ENCODE assay signal across 11 cellular contexts in genomic region chr2:74566423-74567085, GRCh38. TPM values are rescaled to one million over a fixed set of nuclear protein-coding genes. Genes with fewer than 3 reads are reported as not detected.
A peak's percentile ranks its signal among the peaks of the same experiment; 100 is the strongest.
DNase-seq lines count a peak whose midpoint lies in the region; ATAC-seq, FAIRE-seq and TF ChIP-seq lines count a peak whose summit lies in the region.
"Had no signal": no experiment of that assay in that cellular context is flagged by ENCODE, and none has a peak within 500 bp of the region (broad histone marks: within the 10 kb centered on the region; RNA-seq: fewer than 3 reads in every experiment).

No MANE protein-coding gene starts in this region.

- in situ Hi-C loops in transverse colon (cut with MboI; ENCODE audit: low pct_ligation_motif_present in 1 of 4, low pct_unique_long_range_greater_than_20kb in 1 of 4, low sequenced_read_pairs in 3 of 4) = no loop called here

- H3K36me3 ChIP-seq in astrocyte (ENCODE audit: insufficient read depth, low read length) (no peaks in the 10 kb centered on the region), osteoblast (ENCODE audit: insufficient read depth, low read length) (no peaks in the 10 kb centered on the region), transverse colon (no peaks in the 10 kb centered on the region)
- H3K36me3 ChIP-seq: adrenal gland had no signal

- H3K9me3 Mint-ChIP-seq in astrocyte (ENCODE audit: unreplicated experiment) = no peaks in the 10 kb centered on the region

- H3K9ac ChIP-seq in astrocyte (ENCODE audit: low read length) = peak overlapping the region; percentile 13

- no peaks in the 10 kb centered on the region for H3K36me3 Mint-ChIP-seq in astrocyte (ENCODE audit: low read depth, unreplicated experiment)

- H3K27me3 Mint-ChIP-seq in astrocyte (ENCODE audit: low read depth, unreplicated experiment) = peaks cover 4% of the 10 kb centered on the region

- H3K27me3 ChIP-seq in astrocyte (ENCODE audit: insufficient read depth, low read length) = no peaks in the 10 kb centered on the region
- H3K27me3 ChIP-seq in osteoblast (ENCODE audit: insufficient read depth, low read length) = no peaks in the 10 kb centered on the region
- H3K27me3 ChIP-seq in transverse colon = no peaks in the 10 kb centered on the region
- H3K27me3 ChIP-seq: adrenal gland had no signal

- intact Hi-C loops in transverse colon (cut with DNase I; ENCODE audit: low total_unique reads) = no loop called here

- H3K79me2 ChIP-seq in astrocyte (ENCODE audit: insufficient read depth, low read length) (no peaks in the 10 kb centered on the region), osteoblast (ENCODE audit: insufficient read depth, low read length) (no peaks in the 10 kb centered on the region)

- TF ChIP-seq EP300 in transverse colon (IDR thresholded peaks at IDR 0.05; ENCODE audit: low read depth) = no peak

- H3K4me2 ChIP-seq in astrocyte (ENCODE audit: low read length) = peak overlapping the region; percentile 52
- peak overlapping the region; percentile 38 for H3K4me2 ChIP-seq in osteoblast (ENCODE audit: insufficient read depth, low read length)

- H3K4me3 ChIP-seq in astrocyte (ENCODE audit: insufficient read depth, low read depth, low read length) (no peak overlapping the region), osteoblast (ENCODE audit: insufficient read depth, low read length) (no peak overlapping the region), transverse colon (no peak overlapping the region)
- H3K4me3 ChIP-seq: adrenal gland had no signal

- H3K4me3 Mint-ChIP-seq in astrocyte (ENCODE audit: unreplicated experiment) = peak overlapping the region; percentile 42

- peaks cover 20% of the 10 kb centered on the region for H3K4me1 Mint-ChIP-seq in astrocyte (ENCODE audit: low read depth, unreplicated experiment)

- peak; percentile 36 for DNase-seq in NOMO-1 treated with DMSO at 0.1 percent for 48 hours (lab: John Stamatoyannopoulos, UW; ENCODE audit: unreplicated experiment)
- DNase-seq in NOMO-1 treated with dmso at 0.1 percent for 144 hours (lab: John Stamatoyannopoulos, UW; ENCODE audit: unreplicated experiment) = no peak
- DNase-seq in HS-5 (ENCODE audit: low read depth) = peak; percentile 89
- DNase-seq in astrocyte (ENCODE audit: low read depth) = peak; percentile 92
- peak; percentile 83 for DNase-seq in osteoblast (ENCODE audit: insufficient read length, low spot score, missing footprints)
- DNase-seq in NCI-H2107 (lab: John Stamatoyannopoulos, UW) = no peak
- DNase-seq in transverse colon = no peak
- DNase-seq: adrenal gland, NCI-H1417 treated with DMSO at 0.1 percent for 48 hours had no signal

- H4K20me1 ChIP-seq in astrocyte (ENCODE audit: insufficient read depth, low read length) = no peaks in the 10 kb centered on the region
- H4K20me1 ChIP-seq in osteoblast (ENCODE audit: insufficient read depth, low read length) = no peaks in the 10 kb centered on the region

- TF ChIP-seq CTCF in astrocyte (IDR thresholded peaks at IDR 0.05; ENCODE audit: insufficient read depth, low read depth, low read length) (no peak), osteoblast (IDR thresholded peaks at IDR 0.05; ENCODE audit: extremely low read depth, low read depth, low read length) (no peak), transverse colon (IDR thresholded peaks at IDR 0.05) (no peak)

- H3K27ac Mint-ChIP-seq in astrocyte (ENCODE audit: unreplicated experiment) = peak overlapping the region; percentile 84

- TF ChIP-seq POLR2A in transverse colon (IDR thresholded peaks at IDR 0.05) = no peak

- H3K9me3 ChIP-seq in astrocyte (ENCODE audit: insufficient read depth, low read depth, low read length) (no peaks in the 10 kb centered on the region), osteoblast (ENCODE audit: low read depth, low read length) (no peaks in the 10 kb centered on the region), transverse colon (no peaks in the 10 kb centered on the region)
- H3K9me3 ChIP-seq: adrenal gland had no signal

- H3K4me1 ChIP-seq in astrocyte (ENCODE audit: insufficient read depth, low read length) = peaks cover 45% of the 10 kb centered on the region
- H3K4me1 ChIP-seq in osteoblast (ENCODE audit: insufficient read depth, low read length) = peaks cover 71% of the 10 kb centered on the region
- H3K4me1 ChIP-seq in transverse colon = no peaks in the 10 kb centered on the region
- H3K4me1 ChIP-seq: adrenal gland had no signal

- WGBS in transverse colon (ENCODE audit: low coverage in 1 of 2), 2 donors = 56 to 95% methylated on average over 4 to 5 of the region's 5 CpGs

- H2AFZ ChIP-seq in astrocyte (ENCODE audit: low read depth, low read length) (no peak overlapping the region), osteoblast (ENCODE audit: low read length) (no peak overlapping the region)

- H3K27ac ChIP-seq in astrocyte (ENCODE audit: low read depth, low read length) (peak overlapping the region; percentile 93), osteoblast (ENCODE audit: low read depth, low read length) (peak overlapping the region; percentile 98), transverse colon (no peak overlapping the region)
- H3K27ac ChIP-seq: adrenal gland had no signal

- peak; percentile 84 for FAIRE-seq in astrocyte (lab: Jason Lieb, UNC)

- ATAC-seq in GM19035 (IDR thresholded peaks at IDR 0.05; ENCODE audit: unreplicated experiment) = no peak

RNA-seq across cellular contexts. Expression of gene DOK1, which starts 12.0 kb away (rescaled TPM):
- total RNA-seq in astrocyte = 19.1 and 19.3 TPM in 2 replicates
- total RNA-seq in osteoblast = 89.8 and 93.1 TPM in 2 replicates
- total RNA-seq in transverse colon = 10 to 100 TPM; 14.7 to 21.3 (median 20.1) TPM

RNA-seq across cellular contexts. Expression of gene LOXL3, which starts 12.8 kb away (rescaled TPM):
- 17.6 and 33.8 TPM in 2 replicates for total RNA-seq in astrocyte
- 64.8 and 97.4 TPM in 2 replicates for total RNA-seq in osteoblast
- total RNA-seq in transverse colon = 1 to 10 TPM; 1.6 to 4.1 (median 3.0) TPM

RNA-seq across cellular contexts. Expression of gene HTRA2, which starts 36.8 kb away (rescaled TPM):
- total RNA-seq in astrocyte (24.4 and 25.3 TPM in 2 replicates), osteoblast (51.8 and 53.6 TPM in 2 replicates), transverse colon (10 to 100 TPM in 3 of 4 donors, 1 to 10 TPM in 1; 8.6 to 29.6 (median 21.0) TPM)

RNA-seq across cellular contexts. Expression of gene AUP1, which starts 37.0 kb away (rescaled TPM):
- total RNA-seq in astrocyte (82.5 and 82.8 TPM in 2 replicates), osteoblast (82.9 and 86.3 TPM in 2 replicates), transverse colon (100 to 1,000 TPM; 164 to 264 (median 189) TPM)

RNA-seq across cellular contexts. Expression of gene DQX1, which starts 40.5 kb away (rescaled TPM):
- total RNA-seq in astrocyte (0.73 and 0.84 TPM in 2 replicates), osteoblast (not detected in 2 replicates), transverse colon (100 to 1,000 TPM in 1 of 4 donors, 10 to 100 TPM in 3; 32.4 to 194 (median 53.1) TPM)
- total RNA-seq: posterior vena cava had no signal

Comparison
In these comparisons a context has a peak if more than half of its experiments do, and no peak if none do; other contexts are left out.
1. DNase-seq: peak in NOMO-1 treated with DMSO at 0.1 percent for 48 hours (single experiment), HS-5 (single experiment), astrocyte (single experiment) and osteoblast (single experiment); none in NOMO-1 treated with dmso at 0.1 percent for 144 hours (single experiment), NCI-H2107 (single experiment) and transverse colon (single experiment).
2. H3K27ac ChIP-seq: peak in astrocyte (single experiment) and osteoblast (single experiment); none in transverse colon (0 of 4).